ENCODE assay signal across 9 cellular contexts in the genomic region with DNA sequence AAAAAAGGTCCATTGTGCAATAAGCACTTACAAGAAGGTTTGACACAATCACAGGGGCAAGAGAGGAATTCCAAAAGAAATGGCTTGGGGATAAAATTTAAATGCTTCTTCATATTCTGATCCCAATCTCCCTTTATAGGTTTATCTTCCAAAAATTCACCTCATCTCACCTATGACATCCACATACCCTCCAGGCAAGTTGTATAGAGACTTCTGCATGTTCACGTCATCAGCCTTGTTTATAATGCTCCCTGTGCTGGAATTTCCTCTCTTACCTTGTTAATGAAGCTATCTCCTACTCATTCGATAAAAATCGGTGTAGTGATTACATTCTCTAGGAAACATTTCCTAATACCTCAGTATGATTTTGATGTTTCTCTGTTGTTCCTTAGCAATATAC. TPM values are rescaled to one million over a fixed set of nuclear protein-coding genes. Genes with fewer than 3 reads are reported as not detected.
"Had no signal": no experiment of that assay in that cellular context is flagged by ENCODE, and none has a peak within 500 bp of the region (broad histone marks: within the 10 kb centered on the region; RNA-seq: fewer than 3 reads in every experiment).

No MANE protein-coding gene starts in this region.

- H3K9ac ChIP-seq: GM23248 had no signal

- H3K9me3 Mint-ChIP-seq: HFFc6 had no signal

- H3K36me3 ChIP-seq: HAP-1 had no signal

- DNase-seq: GOT3, H7, HFFc6 had no signal

- H3K4me3 Mint-ChIP-seq: HFFc6 had no signal

- H3K4me3 ChIP-seq: HAP-1, K562 had no signal

- FAIRE-seq: HTR-8/SVneo, K562 had no signal

- H3K27ac Mint-ChIP-seq: HFFc6 had no signal

- ATAC-seq: HCT116, K562 had no signal

- H3K4me1 ChIP-seq: HAP-1 had no signal

- H3K9me3 ChIP-seq: HAP-1 had no signal

- H2AFZ ChIP-seq: GM23248 had no signal

RNA-seq across cellular contexts. Expression of a gene that starts 53.7 kb away (rescaled TPM):
- total RNA-seq: H7, HFFc6, HT-29, K562 had no signal
- polyA plus RNA-seq: K562 had no signal
